ENCODE assay signal across 17 cellular contexts in genomic region chr3:72271923-72272322, GRCh38.
"Had no signal": no experiment of that assay in that cellular context is flagged by ENCODE, and none has a peak within 500 bp of the region (broad histone marks: within the 10 kb centered on the region; RNA-seq: fewer than 3 reads in every experiment).

No MANE protein-coding gene starts in this region.

- H2AFZ ChIP-seq: hepatocyte, neural progenitor cell had no signal

- H3K9me3 ChIP-seq: right atrium auricular region, transverse colon had no signal

- H3K27ac ChIP-seq: brain microvascular endothelial cell, hepatocyte, neural progenitor cell, transverse colon had no signal

- H3K4me2 ChIP-seq: hepatocyte, neural progenitor cell had no signal

- H3K4me3 ChIP-seq: hepatocyte, lung, neural progenitor cell, right atrium auricular region, transverse colon had no signal

- DNase-seq: activated CD4-positive, alpha-beta memory T cell treated with anti-CD3 and anti-CD28 coated beads, Interleukin-2, amount 10 ng/mL, durations not matched to agents 7 days and 5 days; activated CD4-positive, alpha-beta T cell treated with anti-CD3 and anti-CD28 coated beads for 48 hours; activated CD4-positive, CD25-positive, alpha-beta regulatory T cell; activated naive CD4-positive, alpha-beta T cell; activated naive CD8-positive, alpha-beta T cell treated with anti-CD3 and anti-CD28 coated beads, Interleukin-2, amount 10 ng/mL, durations not matched to agents 7 days and 5 days; activated T-cell treated with anti-CD3 and anti-CD28 coated beads, Interleukin-2, amount 50 U/mL, for 1 hour; brain microvascular endothelial cell; cerebellar nuclear complex; effector memory CD4-positive, alpha-beta T cell; stimulated activated CD4-positive, alpha-beta T cell treated with anti-CD3 and anti-CD28 coated beads, Interleukin-2, amount 100 ng/mL, for 24 hours; stimulated activated naive CD4-positive, alpha-beta T cell treated with Interleukin-2 at 50 U/mL for 16 hours; transverse colon had no signal

- ATAC-seq: activated T-helper 17 cell treated with anti-CD3 and anti-CD28 coated beads, Interleukin-2, amount 50 U/mL, for 72 hours had no signal

- H3K9ac ChIP-seq: neural progenitor cell had no signal

- H3K36me3 ChIP-seq: brain microvascular endothelial cell, neural progenitor cell, right atrium auricular region, transverse colon had no signal

- H3K27me3 ChIP-seq: brain microvascular endothelial cell, hepatocyte, neural progenitor cell, right atrium auricular region, transverse colon had no signal
